Comparison of ENCODE assay signal across 11 cellular contexts in genomic region chr1:59375321-59376220, GRCh38.
A peak's percentile ranks its signal among the peaks of the same experiment; 100 is the strongest.
DNase-seq lines count a peak whose midpoint lies in the region; ATAC-seq and TF ChIP-seq lines count a peak whose summit lies in the region.
"Had no signal": no experiment of that assay in that cellular context is flagged by ENCODE, and none has a peak within 500 bp of the region (broad histone marks: within the 10 kb centered on the region; RNA-seq: fewer than 3 reads in every experiment).

No MANE protein-coding gene starts in this region.

- H3K9me3 Mint-ChIP-seq in activated CD4-positive, alpha-beta T cell treated with anti-CD3 and anti-CD28 coated beads, Interleukin-2, amount 10 ng/mL, durations not matched to agents 7 days and 5 days = peaks cover 6% of the 10 kb centered on the region

- H3K36me3 ChIP-seq in RWPE2 (ENCODE audit: low read depth) = no peaks in the 10 kb centered on the region
- H3K36me3 ChIP-seq: upper lobe of left lung had no signal

- no peaks in the 10 kb centered on the region for H3K4me1 Mint-ChIP-seq in activated CD4-positive, alpha-beta T cell treated with anti-CD3 and anti-CD28 coated beads, Interleukin-2, amount 10 ng/mL, durations not matched to agents 7 days and 5 days

- peak overlapping the region; percentile 85 for H3K27ac ChIP-seq in RWPE2 (ENCODE audit: poor library complexity, severe bottlenecking)
- H3K27ac ChIP-seq: SK-N-MC, upper lobe of left lung had no signal

- no peaks in the 10 kb centered on the region for H3K27me3 ChIP-seq in RWPE2 (ENCODE audit: insufficient read depth, poor library complexity, severe bottlenecking)
- H3K27me3 ChIP-seq: upper lobe of left lung had no signal

- no peak overlapping the region for H3K4me3 Mint-ChIP-seq in activated CD4-positive, alpha-beta T cell treated with anti-CD3 and anti-CD28 coated beads, Interleukin-2, amount 10 ng/mL, durations not matched to agents 7 days and 5 days

- DNase-seq in GM03348 (ENCODE audit: low spot score) (peak; percentile 87), RWPE2 (ENCODE audit: low spot score) (no peak), fibroblast of peridontal ligament (ENCODE audit: extremely low read depth) (peak; percentile 99), retinal pigment epithelial cell (ENCODE audit: low read depth) (peak; percentile 7), germinal center (ENCODE audit: low spot score) (no peak)
- DNase-seq in activated CD4-positive, alpha-beta T cell treated with anti-CD3 and anti-CD28 coated beads, Interleukin-2, amount 10 ng/mL, durations not matched to agents 7 days and 5 days = no peak
- DNase-seq: upper lobe of left lung had no signal

- H3K4me3 ChIP-seq in RWPE2 (ENCODE audit: severe bottlenecking) (no peak overlapping the region), retinal pigment epithelial cell (ENCODE audit: low read length) (no peak overlapping the region)
- H3K4me3 ChIP-seq: coronary artery, SK-N-MC, upper lobe of left lung had no signal

- TF ChIP-seq CTCF in RWPE2 (IDR thresholded peaks at IDR 0.05; ENCODE audit: poor library complexity, severe bottlenecking) = no peak
- no peak for TF ChIP-seq CTCF in retinal pigment epithelial cell (conservative IDR thresholded peaks at IDR 0.05; ENCODE audit: low read depth, low read length)

- no peaks in the 10 kb centered on the region for H3K9me3 ChIP-seq in RWPE2 (ENCODE audit: severe bottlenecking)
- H3K9me3 ChIP-seq: upper lobe of left lung had no signal

- peaks cover 1% of the 10 kb centered on the region for H3K36me3 Mint-ChIP-seq in activated CD4-positive, alpha-beta T cell treated with anti-CD3 and anti-CD28 coated beads, Interleukin-2, amount 10 ng/mL, durations not matched to agents 7 days and 5 days (ENCODE audit: low read depth)

- POLR2A ChIA-PET in activated CD4-positive, alpha-beta T cell treated with anti-CD3 and anti-CD28 coated beads, Interleukin-2, amount 10 ng/mL, durations not matched to agents 7 days and 5 days (lab: Charles Lee) = no interaction called here

- CTCF ChIA-PET in activated CD4-positive, alpha-beta T cell treated with anti-CD3 and anti-CD28 coated beads, Interleukin-2, amount 10 ng/mL, durations not matched to agents 7 days and 5 days (lab: Charles Lee) = interaction anchor here (0.6 kb wide), 1 partner anchor 92 kb away, joined by 3 read pairs; no protein-coding TSS in a partner anchor

- peaks cover 6% of the 10 kb centered on the region for H3K4me1 ChIP-seq in RWPE2 (ENCODE audit: insufficient read depth, poor library complexity, severe bottlenecking)
- H3K4me1 ChIP-seq: upper lobe of left lung had no signal

- H3K27me3 Mint-ChIP-seq in activated CD4-positive, alpha-beta T cell treated with anti-CD3 and anti-CD28 coated beads, Interleukin-2, amount 10 ng/mL, durations not matched to agents 7 days and 5 days = no peaks in the 10 kb centered on the region

- ATAC-seq in RWPE2 (ENCODE audit: low read depth) (peak; percentile 99), HG02763 (IDR thresholded peaks at IDR 0.05; ENCODE audit: unreplicated experiment) (no peak), GM21447 (IDR thresholded peaks at IDR 0.05; ENCODE audit: unreplicated experiment) (no peak)

- H3K27ac Mint-ChIP-seq in activated CD4-positive, alpha-beta T cell treated with anti-CD3 and anti-CD28 coated beads, Interleukin-2, amount 10 ng/mL, durations not matched to agents 7 days and 5 days = no peak overlapping the region

Comparison
In these comparisons a context has a peak if more than half of its experiments do, and no peak if none do; other contexts are left out.
1. DNase-seq: peak in GM03348 (single experiment), fibroblast of peridontal ligament (single experiment) and retinal pigment epithelial cell (single experiment); none in RWPE2 (single experiment), activated CD4-positive, alpha-beta T cell treated with anti-CD3 and anti-CD28 coated beads, Interleukin-2, amount 10 ng/mL, durations not matched to agents 7 days and 5 days (single experiment) and germinal center (single experiment).